9 cellular contexts compared by ENCODE assay signal in the genomic region with DNA sequence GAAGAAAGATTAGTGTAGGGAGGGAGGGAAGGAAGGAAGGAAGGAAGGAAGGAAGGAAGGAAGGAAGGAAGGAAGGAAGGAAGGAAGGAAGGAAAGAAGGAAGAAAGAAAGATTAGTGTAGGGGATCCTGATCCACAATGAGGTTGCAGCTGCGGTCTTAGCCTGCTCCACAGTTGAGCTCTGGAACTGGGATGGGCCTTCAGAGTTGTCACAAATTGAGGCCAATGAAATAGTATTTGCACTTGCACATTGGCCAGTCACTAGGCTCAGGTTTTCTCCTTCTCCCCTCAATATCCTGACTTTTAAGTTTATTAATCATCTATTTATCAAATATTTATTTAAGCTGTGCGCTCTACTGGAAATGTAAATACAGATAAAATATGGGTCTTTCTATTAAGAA. TPM values are rescaled to one million over a fixed set of nuclear protein-coding genes. Genes with fewer than 3 reads are reported as not detected.
"Had no signal": no experiment of that assay in that cellular context is flagged by ENCODE, and none has a peak within 500 bp of the region (broad histone marks: within the 10 kb centered on the region; RNA-seq: fewer than 3 reads in every experiment).

No MANE protein-coding gene starts in this region.

- ATAC-seq: HCT116, K562 had no signal

- H3K9ac ChIP-seq: GM23248 had no signal

- H3K4me1 ChIP-seq: HAP-1 had no signal

- H3K9me3 ChIP-seq: HAP-1 had no signal

- DNase-seq: GM23248, GOT3, H7, IMR-90, KG1 had no signal

- H3K4me3 ChIP-seq: GM23248, HAP-1, K562 had no signal

- H3K27ac ChIP-seq: GM23248, HL-60 had no signal

- H3K36me3 ChIP-seq: HAP-1 had no signal

RNA-seq across cellular contexts. Expression of a gene that starts 34.3 kb away (rescaled TPM):
- total RNA-seq: K562 had no signal
